In the genomic region with DNA sequence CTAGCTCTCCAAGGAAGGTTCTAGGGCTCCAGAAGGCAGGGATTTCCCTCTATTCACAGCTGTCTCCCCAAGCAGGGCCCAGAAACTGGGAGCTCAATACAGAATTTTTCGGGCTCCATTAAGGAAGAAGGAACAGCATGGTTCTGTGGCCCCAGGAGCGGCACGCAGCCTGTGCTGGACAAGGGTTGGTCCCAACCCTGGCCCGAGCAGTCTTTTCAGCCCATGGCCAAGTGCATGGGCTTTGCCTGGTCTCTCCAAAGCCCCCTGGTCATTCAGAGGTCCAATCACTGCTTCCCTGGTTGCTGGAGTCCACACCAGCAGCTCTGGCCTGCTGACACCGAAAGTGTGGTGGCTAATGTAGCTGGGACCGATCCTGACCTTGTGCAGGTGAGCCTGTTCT, we compare ENCODE assay signal across 21 cellular contexts.
"Had no signal": no experiment of that assay in that cellular context is flagged by ENCODE, and none has a peak within 500 bp of the region (broad histone marks: within the 10 kb centered on the region; RNA-seq: fewer than 3 reads in every experiment).

No MANE protein-coding gene starts in this region.

- H3K27ac Mint-ChIP-seq: activated CD4-positive, alpha-beta memory T cell treated with anti-CD3 and anti-CD28 coated beads, Interleukin-2, amount 10 ng/mL, durations not matched to agents 7 days and 5 days; dendritic cell treated with granulocyte-macrophage colony-stimulating factor and Interleukin-4, amounts not matched to agents 40 ng/mL and 50 ng/mL, for 4 days; nephron progenitor cell; stimulated activated naive CD8-positive, alpha-beta T cell treated with anti-CD3 and anti-CD28 coated beads, Interleukin-15, Interleukin-2, amounts not matched to agents 100 ng/mL and 50 ng/mL, for 24 hours had no signal

- H3K27me3 ChIP-seq: esophagus muscularis mucosa, gastroesophageal sphincter, heart right ventricle, transverse colon, vagina had no signal

- ATAC-seq: gastroesophageal sphincter, heart right ventricle had no signal

- H3K4me3 Mint-ChIP-seq: activated CD4-positive, alpha-beta memory T cell treated with anti-CD3 and anti-CD28 coated beads, Interleukin-2, amount 10 ng/mL, durations not matched to agents 7 days and 5 days; dendritic cell treated with granulocyte-macrophage colony-stimulating factor and Interleukin-4, amounts not matched to agents 40 ng/mL and 50 ng/mL, for 4 days; nephron progenitor cell; stimulated activated naive CD8-positive, alpha-beta T cell treated with anti-CD3 and anti-CD28 coated beads, Interleukin-15, Interleukin-2, amounts not matched to agents 100 ng/mL and 50 ng/mL, for 24 hours had no signal

- H3K4me3 ChIP-seq: esophagus muscularis mucosa, gastroesophageal sphincter, heart right ventricle, transverse colon, vagina had no signal

- H3K27me3 Mint-ChIP-seq: activated CD4-positive, alpha-beta memory T cell treated with anti-CD3 and anti-CD28 coated beads, Interleukin-2, amount 10 ng/mL, durations not matched to agents 7 days and 5 days; dendritic cell treated with granulocyte-macrophage colony-stimulating factor and Interleukin-4, amounts not matched to agents 40 ng/mL and 50 ng/mL, for 4 days; stimulated activated naive CD8-positive, alpha-beta T cell treated with anti-CD3 and anti-CD28 coated beads, Interleukin-15, Interleukin-2, amounts not matched to agents 100 ng/mL and 50 ng/mL, for 24 hours had no signal

- H3K27ac ChIP-seq: esophagus muscularis mucosa, transverse colon, vagina had no signal

- DNase-seq: activated CD4-positive, alpha-beta memory T cell treated with anti-CD3 and anti-CD28 coated beads, Interleukin-2, amount 10 ng/mL, durations not matched to agents 7 days and 5 days; activated CD4-positive, alpha-beta T cell treated with anti-CD3 and anti-CD28 coated beads for 48 hours; activated CD4-positive, CD25-positive, alpha-beta regulatory T cell; activated CD8-positive, alpha-beta memory T cell treated with anti-CD3 and anti-CD28 coated beads, Interleukin-2, amount 50 U/mL, for 48 hours; activated effector memory CD4-positive, alpha-beta T cell treated with anti-CD3 and anti-CD28 coated beads, Interleukin-2, amount 50 U/mL, for 16 hours; activated naive CD4-positive, alpha-beta T cell treated with anti-CD3 and anti-CD28 coated beads, Interleukin-2, amount 50 U/mL, for 16 hours; activated T-cell treated with anti-CD3 and anti-CD28 coated beads, Interleukin-2, amount 50 U/mL, for 48 hours; cerebellar nuclear complex; effector memory CD4-positive, alpha-beta T cell; heart right ventricle; mesendoderm; nephron progenitor cell; occipital lobe; retina; stimulated activated CD8-positive, alpha-beta memory T cell treated with anti-CD3 and anti-CD28 coated beads, Interleukin-4, amount 100 ng/mL, for 48 hours; transverse colon had no signal

- H3K9me3 Mint-ChIP-seq: activated CD4-positive, alpha-beta memory T cell treated with anti-CD3 and anti-CD28 coated beads, Interleukin-2, amount 10 ng/mL, durations not matched to agents 7 days and 5 days; dendritic cell treated with granulocyte-macrophage colony-stimulating factor and Interleukin-4, amounts not matched to agents 40 ng/mL and 50 ng/mL, for 4 days; nephron progenitor cell; stimulated activated naive CD8-positive, alpha-beta T cell treated with anti-CD3 and anti-CD28 coated beads, Interleukin-15, Interleukin-2, amounts not matched to agents 100 ng/mL and 50 ng/mL, for 24 hours had no signal
